ENCODE assay signal across 20 cellular contexts in the genomic region with DNA sequence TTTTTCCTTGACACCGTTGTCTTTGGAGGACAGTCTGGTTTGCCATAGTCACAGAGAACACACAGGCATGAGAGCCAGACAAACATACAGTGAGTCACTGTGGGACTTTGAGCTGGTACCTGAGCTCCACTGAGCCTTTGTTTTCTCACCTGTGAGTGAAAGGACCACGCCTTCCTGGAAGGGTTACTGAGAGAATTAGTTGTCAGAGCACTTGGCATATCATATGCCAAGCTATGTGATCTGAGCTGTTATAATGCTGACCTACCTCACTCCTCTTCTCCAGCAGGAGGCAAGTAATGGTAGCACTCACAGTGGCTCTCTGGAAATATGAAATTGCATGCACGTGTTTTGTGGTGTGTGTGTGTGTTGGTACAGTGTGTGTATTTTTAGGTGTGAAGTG. TPM values are rescaled to one million over a fixed set of nuclear protein-coding genes. Genes with fewer than 3 reads are reported as not detected.
DNase-seq lines count a peak whose midpoint lies in the region; ATAC-seq and FAIRE-seq lines count a peak whose summit lies in the region.
"Had no signal": no experiment of that assay in that cellular context is flagged by ENCODE, and none has a peak within 500 bp of the region (broad histone marks: within the 10 kb centered on the region; RNA-seq: fewer than 3 reads in every experiment).

No MANE protein-coding gene starts in this region.

- FAIRE-seq in small intestine (lab: Jason Lieb, UNC), result peak; percentile 55
- FAIRE-seq: GM12891, K562 had no signal

- ATAC-seq in GM19397 (IDR thresholded peaks at IDR 0.05; ENCODE audit: unreplicated experiment), result no peak
- ATAC-seq: K562, T-helper 17 cell had no signal

- no peaks in the 10 kb centered on the region for H3K9me3 ChIP-seq in small intestine (ENCODE audit: control insufficient read depth, low read depth)
- H3K9me3 ChIP-seq in SJCRH30 (replicated peaks), result no peaks in the 10 kb centered on the region

- peak; percentile 43 for DNase-seq in DMS53 treated with DMSO at 0.1 percent for 48 hours (lab: John Stamatoyannopoulos, UW; ENCODE audit: unreplicated experiment)
- DNase-seq in NCI-H748 treated with DMSO at 0.1 percent for 48 hours (lab: John Stamatoyannopoulos, UW), result peak; percentile 9
- DNase-seq in kidney tubule cell (ENCODE audit: low spot score), result peak; percentile 55
- DNase-seq in small intestine, result peak; percentile 96
- no peak for DNase-seq in SJCRH30
- DNase-seq in cardiac septum (ENCODE audit: low spot score), result no peak
- DNase-seq: activated CD4-positive, alpha-beta T cell treated with anti-CD3 and anti-CD28 coated beads, Interleukin-2, amount 10 ng/mL, durations not matched to agents 24 days and 14 days; activated naive CD8-positive, alpha-beta T cell treated with anti-CD3 and anti-CD28 coated beads, Interleukin-2, amount 10 ng/mL, durations not matched to agents 7 days and 5 days; DMS79 treated with DMSO at 0.1 percent for 48 hours; NCI-H2081; NCI-H510A treated with DMSO at 0.1 percent for 48 hours; retina; SHP77 treated with DMSO at 0.1 percent for 48 hours; T-helper 17 cell had no signal

- 19 to 59% (median 30%) methylated on average over 3 of the region's 3 CpGs for WGBS in small intestine, 3 donors

- no peaks in the 10 kb centered on the region for H3K36me3 ChIP-seq in small intestine (ENCODE audit: control insufficient read depth in 2 of 2, insufficient read depth in 2 of 2, low read length in 2 of 2)
- no peaks in the 10 kb centered on the region for H3K36me3 ChIP-seq in SJCRH30

- H3K4me1 ChIP-seq in small intestine (ENCODE audit: control insufficient read depth in 2 of 2, insufficient read depth in 1 of 2, low read depth in 1 of 2, low read length in 1 of 2) (no peaks in the 10 kb centered on the region), SJCRH30 (no peaks in the 10 kb centered on the region)

- H3K27ac ChIP-seq in small intestine (ENCODE audit: low read depth in 1 of 2, low read length in 1 of 2) (no peak overlapping the region), SJCRH30 (no peak overlapping the region)

- H3K4me3 ChIP-seq in small intestine (ENCODE audit: low read depth in 1 of 2, low read length in 2 of 2) (no peak overlapping the region), SJCRH30 (no peak overlapping the region)
- H3K4me3 ChIP-seq: GM23338, K562 had no signal

- intact Hi-C loops in cardiac septum (cut with DNase I), result no loop called here

- no peaks in the 10 kb centered on the region for H3K27me3 ChIP-seq in small intestine (ENCODE audit: control insufficient read depth in 2 of 2, insufficient read depth in 2 of 2, low read length in 2 of 2)
- no peaks in the 10 kb centered on the region for H3K27me3 ChIP-seq in SJCRH30

RNA-seq across cellular contexts. Expression of gene CXCL12, which starts 59.7 kb away (rescaled TPM):
- 10 to 100 TPM in 1 of 3 donors, 1 to 10 TPM in 1, under 1 TPM in 1; 0.67 to 32.4 (median 8.9) TPM for polyA plus RNA-seq in small intestine
- not detected in 2 replicates for total RNA-seq in SJCRH30 (2014; rRNA removed; shearing (Covaris generic))
- 121 TPM for total RNA-seq in cardiac septum
- total RNA-seq: activated CD4-positive, alpha-beta T cell treated with anti-CD3 and anti-CD28 coated beads, Interleukin-2, amount 10 ng/mL, durations not matched to agents 24 days and 14 days; activated naive CD8-positive, alpha-beta T cell treated with anti-CD3 and anti-CD28 coated beads, Interleukin-2, amount 10 ng/mL, durations not matched to agents 7 days and 5 days; activated T-helper 2 cell treated with anti-CD3 and anti-CD28 coated beads, Interferon-gamma antibody, Interleukin-2, Interleukin-4, amounts not matched to agents 10 μg/mL and 5 μg/mL and 100 μg/mL, durations not matched to agents 14 hours and 24 hours and 36 hours had no signal
- polyA plus RNA-seq: CD14-positive monocyte, K562 had no signal

Comparison
In these comparisons a context has a peak if more than half of its experiments do, and no peak if none do; other contexts are left out.
1. DNase-seq: peak in DMS53 treated with DMSO at 0.1 percent for 48 hours (single experiment), NCI-H748 treated with DMSO at 0.1 percent for 48 hours (single experiment), kidney tubule cell (single experiment) and small intestine (single experiment); none in SJCRH30 (0 of 2) and cardiac septum (single experiment).
2. RNA of gene CXCL12, which starts 59.7 kb away (total RNA-seq): 121 TPM in cardiac septum (single experiment); not detected in SJCRH30; every median in the first group is over 100 times any median in the second.